ENCODE assay signal across 14 cellular contexts in genomic region chr20:39047417-39047985, GRCh38.
"Had no signal": no experiment of that assay in that cellular context is flagged by ENCODE, and none has a peak within 500 bp of the region (broad histone marks: within the 10 kb centered on the region; RNA-seq: fewer than 3 reads in every experiment).

No MANE protein-coding gene starts in this region.

- H3K27ac Mint-ChIP-seq: nephron progenitor cell; stimulated activated naive B cell treated with anti-CD40 and anti-IgM and Interleukin-4, amounts not matched to agents 10 μg/mL and 1 μg/mL and 100 μg/mL, for 72 hours had no signal

- H3K4me3 Mint-ChIP-seq: central memory CD8-positive, alpha-beta T cell; stimulated activated naive B cell treated with anti-CD40 and anti-IgM and Interleukin-4, amounts not matched to agents 10 μg/mL and 1 μg/mL and 100 μg/mL, for 72 hours; stimulated activated naive CD8-positive, alpha-beta T cell treated with anti-CD3 and anti-CD28 coated beads, Interleukin-15, amount 100 ng/mL, for 72 hours had no signal

- H3K36me3 ChIP-seq: upper lobe of right lung had no signal

- DNase-seq: cortex of kidney had no signal

- H3K27ac ChIP-seq: dorsolateral prefrontal cortex, gastrocnemius medialis, left ventricle myocardium inferior, neutrophil, spleen, testis, tibial nerve, upper lobe of right lung had no signal

- H3K9me3 ChIP-seq: gastrocnemius medialis, left ventricle myocardium inferior, neutrophil, spleen, testis, tibial nerve, upper lobe of right lung had no signal

- H3K9me3 Mint-ChIP-seq: central memory CD8-positive, alpha-beta T cell; naive thymus-derived CD4-positive, alpha-beta T cell; nephron progenitor cell; stimulated activated naive B cell treated with anti-CD40 and anti-IgM and Interleukin-4, amounts not matched to agents 10 μg/mL and 1 μg/mL and 100 μg/mL, for 72 hours; stimulated activated naive CD8-positive, alpha-beta T cell treated with anti-CD3 and anti-CD28 coated beads, Interleukin-15, amount 100 ng/mL, for 72 hours had no signal

- H3K4me3 ChIP-seq: dorsolateral prefrontal cortex, gastrocnemius medialis, left ventricle myocardium inferior, spleen, testis, tibial nerve, upper lobe of right lung had no signal

- H3K27me3 ChIP-seq: dorsolateral prefrontal cortex, gastrocnemius medialis, testis had no signal
